Comparison of ENCODE assay signal across 9 cellular contexts in genomic region chr9:97598461-97599288, GRCh38. TPM values are rescaled to one million over a fixed set of nuclear protein-coding genes. Genes with fewer than 3 reads are reported as not detected.
DNase-seq lines count a peak whose midpoint lies in the region; ATAC-seq and TF ChIP-seq lines count a peak whose summit lies in the region.
"Had no signal": no experiment of that assay in that cellular context is flagged by ENCODE, and none has a peak within 500 bp of the region (broad histone marks: within the 10 kb centered on the region; RNA-seq: fewer than 3 reads in every experiment).

No MANE protein-coding gene starts in this region.

- H4K8ac ChIP-seq in H9 (replicated peaks; ENCODE audit: insufficient read length, low read depth, low read length) = no peak overlapping the region

- H4K91ac ChIP-seq in H9 (ENCODE audit: insufficient read length, low read depth, low read length) = no peak overlapping the region

- H2BK12ac ChIP-seq in H9 (ENCODE audit: insufficient read length, low read depth, low read length) = no peak overlapping the region

- no peak overlapping the region for H3K18ac ChIP-seq in H9 (ENCODE audit: insufficient read length, low read depth, low read length)

- no peak overlapping the region for H3K56ac ChIP-seq in H9 (ENCODE audit: insufficient read length, low read depth, low read length)

- TF ChIP-seq CTCF in H9 (conservative IDR thresholded peaks at IDR 0.05) = peak; percentile 92
- peak; percentile 85 for TF ChIP-seq CTCF in RWPE2 (IDR thresholded peaks at IDR 0.05; ENCODE audit: poor library complexity, severe bottlenecking)
- TF ChIP-seq CTCF in foreskin fibroblast (IDR thresholded peaks at IDR 0.05; ENCODE audit: low read depth, low read length) = peak; percentile 86
- peak in 1 of 3 donors; percentile 49 for TF ChIP-seq CTCF in omental fat pad (IDR thresholded peaks at IDR 0.05)
- TF ChIP-seq CTCF in thyroid gland (IDR thresholded peaks at IDR 0.05) = peak; percentile 51 to 88 (median 80)

- H3K4me2 ChIP-seq in H9 (ENCODE audit: insufficient read depth, insufficient read length, low read length) = no peak overlapping the region

- no peak overlapping the region for H3T11ph ChIP-seq in H9 (ENCODE audit: low read length)

- H3K27ac ChIP-seq in H9 (ENCODE audit: insufficient read length, low read depth, low read length) (no peak overlapping the region), RWPE2 (ENCODE audit: poor library complexity, severe bottlenecking) (no peak overlapping the region), thyroid gland (peak overlapping the region; percentile 91 to 94 (median 92))
- H3K27ac ChIP-seq: skin epidermis had no signal

- no peak overlapping the region for H2BK5ac ChIP-seq in H9 (ENCODE audit: insufficient read length, low read length)

- peaks cover 11 to 39% (median 32%) of the 10 kb centered on the region in 3 experiments for H3K36me3 Mint-ChIP-seq in H9 (ENCODE audit: insufficient read depth in 1 of 3, low read depth in 3 of 3)
- H3K36me3 Mint-ChIP-seq in activated T-helper 2 cell treated with anti-CD3 and anti-CD28 coated beads, Interferon-gamma antibody, Interleukin-2, Interleukin-4, amounts not matched to agents 10 μg/mL and 5 μg/mL and 100 μg/mL, durations not matched to agents 14 hours and 24 hours and 36 hours (ENCODE audit: low read depth) = peaks cover 31% of the 10 kb centered on the region

- peak; percentile 27 for DNase-seq in GM04503 (ENCODE audit: low read depth)
- DNase-seq in H9 = peak; percentile 83
- peak; percentile 81 for DNase-seq in M059J (ENCODE audit: low read depth)
- no peak for DNase-seq in RWPE2 (ENCODE audit: low spot score)
- DNase-seq in activated T-helper 2 cell treated with anti-CD3 and anti-CD28 coated beads, Interferon-gamma antibody, Interleukin-2, Interleukin-4, amounts not matched to agents 10 μg/mL and 5 μg/mL and 100 μg/mL, durations not matched to agents 14 hours and 24 hours and 36 hours (ENCODE audit: low spot score) = peak; percentile 64
- DNase-seq in foreskin fibroblast = peak; percentile 71 to 89
- peak; percentile 58 for DNase-seq in omental fat pad (ENCODE audit: low spot score)
- peak; percentile 86 to 87 for DNase-seq in thyroid gland

- peak overlapping the region in 1 of 3 experiments; percentile 59; a peak in 1 of 7 replicates for H3K27ac Mint-ChIP-seq in H9
- no peak overlapping the region for H3K27ac Mint-ChIP-seq in activated T-helper 2 cell treated with anti-CD3 and anti-CD28 coated beads, Interferon-gamma antibody, Interleukin-2, Interleukin-4, amounts not matched to agents 10 μg/mL and 5 μg/mL and 100 μg/mL, durations not matched to agents 14 hours and 24 hours and 36 hours

- no peaks in the 10 kb centered on the region for H3K79me2 ChIP-seq in H9 (ENCODE audit: insufficient read depth, low read length)

- no peak overlapping the region for H2AK5ac ChIP-seq in H9 (ENCODE audit: insufficient read length, low read length)

- no peaks in the 10 kb centered on the region; the same call in 1 of the 2 replicates for H3K4me1 ChIP-seq in H9 (ENCODE audit: insufficient read depth, low read length)
- no peaks in the 10 kb centered on the region for H3K4me1 ChIP-seq in RWPE2 (ENCODE audit: insufficient read depth, poor library complexity, severe bottlenecking)
- H3K4me1 ChIP-seq in thyroid gland = peaks cover 20 to 31% of the 10 kb centered on the region in 2 donors

- no peaks in the 10 kb centered on the region for H3K79me1 ChIP-seq in H9 (ENCODE audit: insufficient read depth, low read depth, low read length, poor library complexity, severe bottlenecking)

- H3K27me3 Mint-ChIP-seq in H9 (ENCODE audit: low read depth) = no peaks in the 10 kb centered on the region
- peaks cover 3% of the 10 kb centered on the region for H3K27me3 Mint-ChIP-seq in activated T-helper 2 cell treated with anti-CD3 and anti-CD28 coated beads, Interferon-gamma antibody, Interleukin-2, Interleukin-4, amounts not matched to agents 10 μg/mL and 5 μg/mL and 100 μg/mL, durations not matched to agents 14 hours and 24 hours and 36 hours (ENCODE audit: low read depth)

- TF ChIP-seq POLR2A in thyroid gland (IDR thresholded peaks at IDR 0.05) = no peak

- no peak overlapping the region for H3K4me3 ChIP-seq in RWPE2 (ENCODE audit: severe bottlenecking)
- no peak overlapping the region for H3K4me3 ChIP-seq in foreskin fibroblast (ENCODE audit: low read depth in 1 of 2, low read length in 2 of 2)
- no peak overlapping the region for H3K4me3 ChIP-seq in thyroid gland (replicated peaks in 1 of 3)
- H3K4me3 ChIP-seq: skin epidermis had no signal

- peaks cover 23% of the 10 kb centered on the region for H3K36me3 ChIP-seq in RWPE2 (ENCODE audit: low read depth)
- H3K36me3 ChIP-seq in thyroid gland = peaks cover 34 to 37% of the 10 kb centered on the region in 2 donors

- H3K4ac ChIP-seq in H9 (ENCODE audit: low read depth, low read length) = no peak overlapping the region

- H3K9me3 Mint-ChIP-seq in H9 = no peaks in the 10 kb centered on the region
- H3K9me3 Mint-ChIP-seq in activated T-helper 2 cell treated with anti-CD3 and anti-CD28 coated beads, Interferon-gamma antibody, Interleukin-2, Interleukin-4, amounts not matched to agents 10 μg/mL and 5 μg/mL and 100 μg/mL, durations not matched to agents 14 hours and 24 hours and 36 hours = no peaks in the 10 kb centered on the region

- H4K20me1 ChIP-seq in H9 (ENCODE audit: control insufficient read depth, insufficient read depth, insufficient read length) = no peaks in the 10 kb centered on the region

- no peak overlapping the region for H3K14ac ChIP-seq in H9 (ENCODE audit: insufficient read depth, low read length)

- ATAC-seq in RWPE2 (ENCODE audit: low read depth) (peak; percentile 80), omental fat pad (ENCODE audit: low FRiP score) (peak; percentile 76)

- H3K27me3 ChIP-seq in H9 (ENCODE audit: insufficient read depth, low read length) (no peaks in the 10 kb centered on the region), RWPE2 (ENCODE audit: insufficient read depth, poor library complexity, severe bottlenecking) (no peaks in the 10 kb centered on the region), thyroid gland (no peaks in the 10 kb centered on the region)

- H2BK15ac ChIP-seq in H9 (ENCODE audit: low read depth, low read length) = no peak overlapping the region

- intact Hi-C loops in activated T-helper 2 cell treated with anti-CD3 and anti-CD28 coated beads, Interferon-gamma antibody, Interleukin-2, Interleukin-4, amounts not matched to agents 10 μg/mL and 5 μg/mL and 100 μg/mL, durations not matched to agents 14 hours and 24 hours and 36 hours (cut with micrococcal nuclease) = loop anchor here (1.0 to 10.0 kb wide), 3 partner anchors 130 to 744 kb away; partner anchors contain the start of gene ZNF782
- intact Hi-C loops in thyroid gland (cut with DNase I) = no loop called here

- H4K5ac ChIP-seq in H9 (ENCODE audit: insufficient read length, low read depth, low read length) = no peak overlapping the region

- H2BK120ac ChIP-seq in H9 (ENCODE audit: low read depth, low read length, poor library complexity, severe bottlenecking) = no peak overlapping the region

- no peak overlapping the region for H3K4me3 Mint-ChIP-seq in H9
- no peak overlapping the region for H3K4me3 Mint-ChIP-seq in activated T-helper 2 cell treated with anti-CD3 and anti-CD28 coated beads, Interferon-gamma antibody, Interleukin-2, Interleukin-4, amounts not matched to agents 10 μg/mL and 5 μg/mL and 100 μg/mL, durations not matched to agents 14 hours and 24 hours and 36 hours (ENCODE audit: low read depth)

- WGBS in H9 (ENCODE audit: extremely low coverage, insufficient read length, low lambda C conversion rate) = no CpG with 5 or more reads among the region's 11 CpGs
- 26 to 27% methylated on average over 11 of the region's 11 CpGs for WGBS in thyroid gland, 2 donors

- no peak overlapping the region for H3K23ac ChIP-seq in H9 (ENCODE audit: insufficient read length, low read depth, low read length)

- peaks cover 4% of the 10 kb centered on the region in 2 experiments for H3K4me1 Mint-ChIP-seq in H9
- peaks cover 3% of the 10 kb centered on the region for H3K4me1 Mint-ChIP-seq in activated T-helper 2 cell treated with anti-CD3 and anti-CD28 coated beads, Interferon-gamma antibody, Interleukin-2, Interleukin-4, amounts not matched to agents 10 μg/mL and 5 μg/mL and 100 μg/mL, durations not matched to agents 14 hours and 24 hours and 36 hours (ENCODE audit: low read depth)

- H2BK20ac ChIP-seq in H9 (ENCODE audit: low read depth, low read length, poor library complexity, severe bottlenecking) = no peak overlapping the region

- no peaks in the 10 kb centered on the region for H3K23me2 ChIP-seq in H9 (ENCODE audit: insufficient read length, low read depth, low read length, poor library complexity, severe bottlenecking)

- no peaks in the 10 kb centered on the region for H3K9me3 ChIP-seq in H9 (ENCODE audit: control insufficient read depth, low read depth, low read length)
- H3K9me3 ChIP-seq in RWPE2 (ENCODE audit: severe bottlenecking) = no peaks in the 10 kb centered on the region
- no peaks in the 10 kb centered on the region for H3K9me3 ChIP-seq in thyroid gland

- peak overlapping the region; percentile 59 for H2AFZ ChIP-seq in H9 (ENCODE audit: low read length)

- no peak overlapping the region for H3K9ac ChIP-seq in H9 (ENCODE audit: extremely low read depth, insufficient read length, low read length)

RNA-seq across cellular contexts. Expression of gene TSTD2, which starts 34.5 kb away (rescaled TPM):
- total RNA-seq in H9 (2021) (22.9 and 23.5 TPM in 2 replicates), omental fat pad (10 to 100 TPM; 13.8 to 21.9 (median 19.4) TPM), thyroid gland (10 to 100 TPM; 34.1 to 53.1 (median 34.7) TPM)
- total RNA-seq in M059J (2014; rRNA removed; shearing (Covaris generic)) = 10.7 and 16.3 TPM in 2 replicates
- 18.8 and 19.4 TPM in 2 replicates for total RNA-seq in activated T-helper 2 cell treated with anti-CD3 and anti-CD28 coated beads, Interferon-gamma antibody, Interleukin-2, Interleukin-4, amounts not matched to agents 10 μg/mL and 5 μg/mL and 100 μg/mL, durations not matched to agents 14 hours and 24 hours and 36 hours

RNA-seq across cellular contexts. Expression of gene NCBP1, which starts 34.9 kb away (rescaled TPM):
- 46.0 and 55.7 TPM in 2 replicates for total RNA-seq in H9 (2021)
- total RNA-seq in M059J (2014; rRNA removed; shearing (Covaris generic)) = 31.1 and 43.3 TPM in 2 replicates
- 44.2 and 44.8 TPM in 2 replicates for total RNA-seq in activated T-helper 2 cell treated with anti-CD3 and anti-CD28 coated beads, Interferon-gamma antibody, Interleukin-2, Interleukin-4, amounts not matched to agents 10 μg/mL and 5 μg/mL and 100 μg/mL, durations not matched to agents 14 hours and 24 hours and 36 hours
- total RNA-seq in omental fat pad = 10 to 100 TPM; 15.9 to 26.5 (median 18.5) TPM
- total RNA-seq in thyroid gland = 10 to 100 TPM; 25.7 to 40.4 (median 28.8) TPM

Comparison
In these comparisons a context has a peak if more than half of its experiments do, and no peak if none do; other contexts are left out.
1. H3K27ac ChIP-seq: peak in thyroid gland (3 of 3); none in H9 (single experiment) and RWPE2 (single experiment).